ENCODE assay signal across 17 cellular contexts in genomic region chr2:159380676-159381239, GRCh38.
DNase-seq lines count a peak whose midpoint lies in the region; ATAC-seq, FAIRE-seq and TF ChIP-seq lines count a peak whose summit lies in the region.
"Had no signal": no experiment of that assay in that cellular context is flagged by ENCODE, and none has a peak within 500 bp of the region (broad histone marks: within the 10 kb centered on the region; RNA-seq: fewer than 3 reads in every experiment).

No MANE protein-coding gene starts in this region.

- no TSS peak for BruUV-seq in HepG2 (replicated peaks; lab: Mats Ljungman, UMichigan)

- H3F3A ChIP-seq in MM.1S (ENCODE audit: insufficient read depth, low read length), result peaks cover 15% of the 10 kb centered on the region

- peak; percentile 88 for ATAC-seq in HepG2
- ATAC-seq in activated T-cell treated with anti-CD3 and anti-CD28 coated beads, Interleukin-2, amount 50 U/mL, for 72 hours (replicated peaks in 1 of 2), result no peak
- ATAC-seq in HG03159 (IDR thresholded peaks at IDR 0.05; ENCODE audit: unreplicated experiment), result no peak

- no peak overlapping the region for H3K27ac Mint-ChIP-seq in activated T-cell treated with anti-CD3 and anti-CD28 coated beads, Interleukin-2, amount 50 U/mL, for 72 hours
- H3K27ac Mint-ChIP-seq: CD4-positive, alpha-beta T cell; H9 had no signal

- intact Hi-C loops in HepG2 (cut with micrococcal nuclease; ENCODE audit: unreplicated experiment), result loop anchor here (2.0 to 10.0 kb wide), 2 partner anchors 18 to 334 kb away; partner anchors contain the start of gene MARCHF7

- peaks cover 3 to 76% (median 20%) of the 10 kb centered on the region in 11 experiments; a peak in 13 of 22 replicates for H3K36me3 ChIP-seq in BLaER1 treated with 17β-estradiol and CSF1 and Interleukin-3, amounts not matched to agents 10 nM and 100 nM
- H3K36me3 ChIP-seq in MM.1S (replicated peaks; ENCODE audit: insufficient read depth, low read length) (peaks cover 3% of the 10 kb centered on the region; the same call in 1 of the 2 replicates), HepG2 (replicated peaks in 1 of 2; ENCODE audit: control insufficient read depth in 1 of 2, insufficient read depth in 2 of 2, low read length in 2 of 2) (no peaks in the 10 kb centered on the region)

- H3K4me3 Mint-ChIP-seq in activated T-cell treated with anti-CD3 and anti-CD28 coated beads, Interleukin-2, amount 50 U/mL, for 72 hours, result no peak overlapping the region
- H3K4me3 Mint-ChIP-seq: CD4-positive, alpha-beta T cell; H9 had no signal

- H4K20me1 ChIP-seq in BLaER1 treated with 17β-estradiol and CSF1 and Interleukin-3, amounts not matched to agents 10 nM and 100 nM, result no peaks in the 10 kb centered on the region
- H4K20me1 ChIP-seq in MM.1S (ENCODE audit: insufficient read depth, low read length) (no peaks in the 10 kb centered on the region), HepG2 (ENCODE audit: insufficient read depth, low read length) (no peaks in the 10 kb centered on the region)

- 3% methylated on average over 1 of the region's 1 CpG for WGBS in HepG2 (ENCODE audit: low lambda C conversion rate)

- peaks cover 2% of the 10 kb centered on the region in 2 donors for H3K36me3 Mint-ChIP-seq in activated T-cell treated with anti-CD3 and anti-CD28 coated beads, Interleukin-2, amount 50 U/mL, for 72 hours (ENCODE audit: insufficient read depth in 2 of 2)

- no peaks in the 10 kb centered on the region for H3K9me3 Mint-ChIP-seq in activated T-cell treated with anti-CD3 and anti-CD28 coated beads, Interleukin-2, amount 50 U/mL, for 72 hours
- H3K9me3 Mint-ChIP-seq: CD4-positive, alpha-beta T cell; H9 had no signal

- TF ChIP-seq RAD21 in HepG2 (CRISPR knock-in tag; IDR thresholded peaks at IDR 0.05), result no peak

- H3K27me3 Mint-ChIP-seq in activated T-cell treated with anti-CD3 and anti-CD28 coated beads, Interleukin-2, amount 50 U/mL, for 72 hours (ENCODE audit: low read depth), result no peaks in the 10 kb centered on the region
- H3K27me3 Mint-ChIP-seq: CD4-positive, alpha-beta T cell had no signal

- no peaks in the 10 kb centered on the region for H3K27me3 ChIP-seq in BLaER1 treated with 17β-estradiol and CSF1 and Interleukin-3, amounts not matched to agents 10 nM and 100 nM
- no peaks in the 10 kb centered on the region for H3K27me3 ChIP-seq in MM.1S (replicated peaks; ENCODE audit: insufficient read depth, low read length)
- H3K27me3 ChIP-seq in HepG2 (ENCODE audit: control insufficient read depth in 1 of 2, insufficient read depth in 2 of 2, low read length in 2 of 2), result no peaks in the 10 kb centered on the region

- peak overlapping the region in 2 of 11 experiments; percentile 21 to 34; a peak in 1 of 22 replicates for H3K27ac ChIP-seq in BLaER1 treated with 17β-estradiol and CSF1 and Interleukin-3, amounts not matched to agents 10 nM and 100 nM
- peak overlapping the region; percentile 68; the same call in 1 of the 2 replicates for H3K27ac ChIP-seq in MM.1S (ENCODE audit: low read length)
- peak overlapping the region; percentile 53 for H3K27ac ChIP-seq in HepG2 (ENCODE audit: extremely low read length, insufficient read depth, low read length)
- H3K27ac ChIP-seq: HL-60 had no signal

- H3K79me2 ChIP-seq in MM.1S (ENCODE audit: low read length), result no peaks in the 10 kb centered on the region
- no peaks in the 10 kb centered on the region for H3K79me2 ChIP-seq in HepG2 (ENCODE audit: insufficient read depth, low read length)

- no peak for FAIRE-seq in HepG2 (lab: Jason Lieb, UNC)
- FAIRE-seq: G401.6, GM12891 had no signal

- peak in 1 of 2 experiments; percentile 29; a peak in 1 of 4 replicates for TF ChIP-seq EP300 in HepG2 (IDR thresholded peaks at IDR 0.05; ENCODE audit: low read depth in 2 of 2, low read length in 2 of 2)
- no peak for TF ChIP-seq EP300 in HepG2 (CRISPR knock-in tag; IDR thresholded peaks at IDR 0.05; ENCODE audit: borderline replicate concordance)

- H3K4me2 ChIP-seq in BLaER1 treated with 17β-estradiol and CSF1 and Interleukin-3, amounts not matched to agents 10 nM and 100 nM, result peak overlapping the region in 7 of 11 experiments; percentile 11 to 62 (median 30); a peak in 8 of 22 replicates
- peak overlapping the region; percentile 24 for H3K4me2 ChIP-seq in MM.1S (ENCODE audit: low read depth, low read length)
- H3K4me2 ChIP-seq in HepG2 (ENCODE audit: low read depth, low read length), result peak overlapping the region; percentile 51

- CTCF ChIA-PET in HepG2 (lab: Yijun Ruan, JAX; ENCODE audit: low intra/inter-chr PET ratio, low total read pairs), result no interaction called here

- in situ Hi-C loops in HepG2 (cut with HindIII; ENCODE audit: extremely low pct_ligation_motif_present, low pct_unique_long_range_greater_than_20kb), result no loop called here

- no peak for TF ChIP-seq POLR2A in HepG2 (IDR thresholded peaks at IDR 0.05; ENCODE audit: insufficient read depth in 1 of 2, low read depth in 2 of 2, low read length in 2 of 2)

- H3K4me1 ChIP-seq in BLaER1 treated with 17β-estradiol and CSF1 and Interleukin-3, amounts not matched to agents 10 nM and 100 nM, result peaks cover 8 to 22% (median 12%) of the 10 kb centered on the region in 10 experiments
- peaks cover 31% of the 10 kb centered on the region for H3K4me1 ChIP-seq in MM.1S (ENCODE audit: low read length)
- H3K4me1 ChIP-seq in HepG2 (ENCODE audit: insufficient read depth, low read length), result peaks cover 29% of the 10 kb centered on the region

- H3K9me2 ChIP-seq in MM.1S (replicated peaks; ENCODE audit: insufficient read depth, low read length), result no peaks in the 10 kb centered on the region

- POLR2A ChIA-PET in HepG2 (lab: Yijun Ruan, JAX), result interaction anchor here (0.9 kb wide), 1 partner anchor 234 kb away, joined by 4 read pairs; no protein-coding TSS in a partner anchor

- H3K9ac ChIP-seq in BLaER1 treated with 17β-estradiol and CSF1 and Interleukin-3, amounts not matched to agents 10 nM and 100 nM, result no peak overlapping the region
- H3K9ac ChIP-seq in MM.1S (ENCODE audit: low read length) (peak overlapping the region; percentile 2; the same call in 1 of the 2 replicates), HepG2 (ENCODE audit: insufficient read depth, low read depth, low read length) (no peak overlapping the region)

- H3K4me3 ChIP-seq in BLaER1 treated with 17β-estradiol and CSF1 and Interleukin-3, amounts not matched to agents 10 nM and 100 nM, result no peak overlapping the region
- no peak overlapping the region for H3K4me3 ChIP-seq in MM.1S (ENCODE audit: low read length)
- no peak overlapping the region for H3K4me3 ChIP-seq in HepG2 (replicated peaks in 1 of 3; ENCODE audit: insufficient read depth in 1 of 3, low read depth in 2 of 3, low read length in 3 of 3)

- H2AFZ ChIP-seq in MM.1S (ENCODE audit: low read length) (no peak overlapping the region), HepG2 (ENCODE audit: low read length) (no peak overlapping the region)

- H3K9me3 ChIP-seq in BLaER1 treated with 17β-estradiol and CSF1 and Interleukin-3, amounts not matched to agents 10 nM and 100 nM (replicated peaks in 1 of 11), result no peaks in the 10 kb centered on the region
- H3K9me3 ChIP-seq in MM.1S (replicated peaks; ENCODE audit: insufficient read depth, low read length) (no peaks in the 10 kb centered on the region), HepG2 (ENCODE audit: low read length) (no peaks in the 10 kb centered on the region)

- TF ChIP-seq CTCF in MM.1S (IDR thresholded peaks at IDR 0.05; ENCODE audit: low read length), result no peak
- no peak for TF ChIP-seq CTCF in HepG2 (CRISPR knock-in tag; IDR thresholded peaks at IDR 0.05)

- H3K4me1 Mint-ChIP-seq in activated T-cell treated with anti-CD3 and anti-CD28 coated beads, Interleukin-2, amount 50 U/mL, for 72 hours (ENCODE audit: low read depth), result no peaks in the 10 kb centered on the region
- H3K4me1 Mint-ChIP-seq: H9 had no signal

- DNase-seq in MM.1S, result no peak
- DNase-seq in HepG2 (ENCODE audit: low spot score), result peak; percentile 69
- DNase-seq in renal cortical epithelial cell (ENCODE audit: low read depth), result peak; percentile 25
- no peak for DNase-seq in activated T-cell treated with anti-CD3 and anti-CD28 coated beads, Interleukin-2, amount 50 U/mL, for 72 hours
- no peak for DNase-seq in stimulated activated CD4-positive, alpha-beta T cell treated with anti-CD3 and anti-CD28 coated beads, Interleukin-15, amount 100 ng/mL, for 24 hours
- DNase-seq: 8988T; AML-193; C1 segment of cervical spinal cord; CD4-positive, alpha-beta T cell; EL; GOT3; H9 had no signal

TF ChIP-seq in HepG2, 621 proteins besides CTCF, POLR2A, EP300 and RAD21 (continues in another document):
- TF ChIP-seq KMT2B (CRISPR knock-in tag; IDR thresholded peaks at IDR 0.05) (0 out of 2 replicates have a peak, but pooled peaks have one; percentile 36), HNF4A (CRISPR knock-in tag; IDR thresholded peaks at IDR 0.05) (peak; percentile 70), ETV6 (CRISPR knock-in tag; conservative IDR thresholded peaks at IDR 0.05) (no peak), MEIS2 (CRISPR knock-in tag; IDR thresholded peaks at IDR 0.05) (no peak), ARID3A (IDR thresholded peaks at IDR 0.05; ENCODE audit: low read depth, low read length) (no peak)

Comparison
In these comparisons a context has a peak if more than half of its experiments do, and no peak if none do; other contexts are left out.
1. DNase-seq: peak in HepG2 (single experiment) and renal cortical epithelial cell (single experiment); none in MM.1S (single experiment), activated T-cell treated with anti-CD3 and anti-CD28 coated beads, Interleukin-2, amount 50 U/mL, for 72 hours (0 of 2) and stimulated activated CD4-positive, alpha-beta T cell treated with anti-CD3 and anti-CD28 coated beads, Interleukin-15, amount 100 ng/mL, for 24 hours (single experiment).
2. Peak in every context shown above with its lines, with median percentiles within 50 percentile points of each other: H3K4me2 ChIP-seq.